ENCODE assay signal across 32 cellular contexts in genomic region chr9:93930070-93930469, GRCh38. TPM values are rescaled to one million over a fixed set of nuclear protein-coding genes. Genes with fewer than 3 reads are reported as not detected.
"Had no signal": no experiment of that assay in that cellular context is flagged by ENCODE, and none has a peak within 500 bp of the region (broad histone marks: within the 10 kb centered on the region; RNA-seq: fewer than 3 reads in every experiment).

No MANE protein-coding gene starts in this region.

- ATAC-seq: left cardiac atrium; left lung; lower lobe of right lung; natural killer cell; right lobe of liver; stimulated activated memory B cell treated with anti-CD40 and anti-IgM and Interleukin-4, amounts not matched to agents 10 μg/mL and 1 μg/mL and 100 μg/mL, for 72 hours; stimulated activated naive CD8-positive, alpha-beta T cell treated with anti-CD3 and anti-CD28 coated beads, Interleukin-15, amount 100 ng/mL, for 72 hours had no signal

- DNase-seq: hippocampal formation; kidney glomerular epithelial cell; left cardiac atrium; left lung; lower lobe of right lung; mammary epithelial cell; mesenchymal stem cell; naive B cell; natural killer cell; nephron progenitor cell; ovary; right lobe of liver; stimulated activated CD4-positive, alpha-beta T cell treated with anti-CD3 and anti-CD28 coated beads, Interleukin-1b, Interleukin-23, amount 100 ng/mL, for 48 hours; stimulated activated CD4-positive, alpha-beta T cell treated with anti-CD3 and anti-CD28 coated beads, Interleukin-2, amount 100 ng/mL, for 48 hours; stimulated activated CD4-positive, alpha-beta T cell treated with anti-CD3 and anti-CD28 coated beads, Interleukin-4, amount 100 ng/mL, for 4 hours; stimulated activated CD8-positive, alpha-beta memory T cell treated with anti-CD3 and anti-CD28 coated beads, Interleukin-4, amount 100 ng/mL, for 48 hours; stimulated activated naive CD4-positive, alpha-beta T cell treated with Interleukin-2 at 50 U/mL for 16 hours; stimulated activated naive CD8-positive, alpha-beta T cell treated with anti-CD3 and anti-CD28 coated beads, Interleukin-15, amount 100 ng/mL, for 72 hours; substantia nigra had no signal

- H3K4me3 ChIP-seq: left lung, lower lobe of right lung, ovary, right atrium auricular region, right lobe of liver, smooth muscle cell, tibial nerve, vagina had no signal

- H3K27me3 ChIP-seq: ovary, right atrium auricular region, right lobe of liver, vagina had no signal

- H3K36me3 ChIP-seq: left lung, lower lobe of right lung, ovary, right atrium auricular region, right lobe of liver, tibial nerve, vagina had no signal

- H3K4me3 Mint-ChIP-seq: naive B cell; natural killer cell; nephron progenitor cell; stimulated activated memory B cell treated with anti-CD40 and anti-IgM and Interleukin-4, amounts not matched to agents 10 μg/mL and 1 μg/mL and 100 μg/mL, for 72 hours; stimulated activated naive CD8-positive, alpha-beta T cell treated with anti-CD3 and anti-CD28 coated beads, Interleukin-15, amount 100 ng/mL, for 72 hours; type B pancreatic cell had no signal

- H3K27ac Mint-ChIP-seq: naive B cell; natural killer cell; nephron progenitor cell; progenitor cell of endocrine pancreas; stimulated activated memory B cell treated with anti-CD40 and anti-IgM and Interleukin-4, amounts not matched to agents 10 μg/mL and 1 μg/mL and 100 μg/mL, for 72 hours; stimulated activated naive CD8-positive, alpha-beta T cell treated with anti-CD3 and anti-CD28 coated beads, Interleukin-15, amount 100 ng/mL, for 72 hours; type B pancreatic cell had no signal

- H3K4me1 Mint-ChIP-seq: natural killer cell; stimulated activated memory B cell treated with anti-CD40 and anti-IgM and Interleukin-4, amounts not matched to agents 10 μg/mL and 1 μg/mL and 100 μg/mL, for 72 hours; stimulated activated naive CD8-positive, alpha-beta T cell treated with anti-CD3 and anti-CD28 coated beads, Interleukin-15, amount 100 ng/mL, for 72 hours had no signal

- H3K27ac ChIP-seq: left lung, lower lobe of right lung, ovary, right atrium auricular region, right lobe of liver, tibial nerve, vagina had no signal

- H3K9me3 Mint-ChIP-seq: natural killer cell; nephron progenitor cell; stimulated activated memory B cell treated with anti-CD40 and anti-IgM and Interleukin-4, amounts not matched to agents 10 μg/mL and 1 μg/mL and 100 μg/mL, for 72 hours; stimulated activated naive CD8-positive, alpha-beta T cell treated with anti-CD3 and anti-CD28 coated beads, Interleukin-15, amount 100 ng/mL, for 72 hours; type B pancreatic cell had no signal

- H3K36me3 Mint-ChIP-seq: natural killer cell; stimulated activated memory B cell treated with anti-CD40 and anti-IgM and Interleukin-4, amounts not matched to agents 10 μg/mL and 1 μg/mL and 100 μg/mL, for 72 hours; type B pancreatic cell had no signal

- H3K4me1 ChIP-seq: left lung, lower lobe of right lung, right atrium auricular region, right lobe of liver, tibial nerve, vagina had no signal

- H3K9me3 ChIP-seq: left lung, lower lobe of right lung, right lobe of liver, vagina had no signal

RNA-seq across cellular contexts. Expression of gene BARX1, which starts 25.1 kb away (rescaled TPM):
- total RNA-seq: left cardiac atrium, left lung, liver, lower lobe of right lung, mammary epithelial cell, natural killer cell, ovary, pulmonary artery endothelial cell, renal cortical epithelial cell, right atrium auricular region, right lobe of liver, skeletal muscle tissue, temporal lobe, tibial nerve, urinary bladder, vagina had no signal
